ENCODE assay signal across 8 cellular contexts in genomic region chr16:79599837-79600635, GRCh38. TPM values are rescaled to one million over a fixed set of nuclear protein-coding genes. Genes with fewer than 3 reads are reported as not detected.
DNase-seq lines count a peak whose midpoint lies in the region; ATAC-seq, FAIRE-seq and TF ChIP-seq lines count a peak whose summit lies in the region.

No MANE protein-coding gene starts in this region.

- H3K27me3 Mint-ChIP-seq in activated T-helper 17 cell treated with anti-CD3 and anti-CD28 coated beads, Interleukin-2, amount 50 U/mL, for 72 hours: no peaks in the 10 kb centered on the region
- peaks cover 8 to 15% (median 10%) of the 10 kb centered on the region in 5 donors for H3K27me3 Mint-ChIP-seq in naive thymus-derived CD4-positive, alpha-beta T cell

- ATAC-seq in activated T-helper 17 cell treated with anti-CD3 and anti-CD28 coated beads, Interleukin-2, amount 50 U/mL, for 72 hours (replicated peaks): peak; percentile 23
- ATAC-seq in naive thymus-derived CD4-positive, alpha-beta T cell: peak; percentile 60

- POLR2A ChIA-PET in naive thymus-derived CD4-positive, alpha-beta T cell (lab: Charles Lee): interaction anchor here (1.2 to 1.7 kb wide), 2 partner anchors 10 to 322 kb away, joined by 4 to 5 read pairs; no protein-coding TSS in a partner anchor

- H3K4me1 Mint-ChIP-seq in activated T-helper 17 cell treated with anti-CD3 and anti-CD28 coated beads, Interleukin-2, amount 50 U/mL, for 72 hours: peaks cover 18% of the 10 kb centered on the region
- peaks cover 6 to 58% (median 47%) of the 10 kb centered on the region in 7 donors for H3K4me1 Mint-ChIP-seq in naive thymus-derived CD4-positive, alpha-beta T cell

- peaks cover 83% of the 10 kb centered on the region for H3K36me3 Mint-ChIP-seq in activated T-helper 17 cell treated with anti-CD3 and anti-CD28 coated beads, Interleukin-2, amount 50 U/mL, for 72 hours (ENCODE audit: low read depth)
- H3K36me3 Mint-ChIP-seq in naive thymus-derived CD4-positive, alpha-beta T cell: peaks cover 0 to 26% (median 0%) of the 10 kb centered on the region in 5 donors

- H3K36me3 ChIP-seq in naive thymus-derived CD4-positive, alpha-beta T cell (ENCODE audit: control insufficient read depth in 2 of 3, insufficient read depth in 3 of 3, low read length in 3 of 3): no peaks in the 10 kb centered on the region
- H3K36me3 ChIP-seq in urinary bladder (ENCODE audit: insufficient read depth): no peaks in the 10 kb centered on the region

- H3K4me3 ChIP-seq in fibroblast of mammary gland (ENCODE audit: control insufficient read depth, low read depth, low read length) (peak overlapping the region; percentile 39), urinary bladder (ENCODE audit: low read depth, low read length) (peak overlapping the region; percentile 99)
- peak overlapping the region; percentile 84 for H3K4me3 ChIP-seq in naive thymus-derived CD4-positive, alpha-beta T cell (ENCODE audit: low read length)

- no peaks in the 10 kb centered on the region for H3K27me3 ChIP-seq in naive thymus-derived CD4-positive, alpha-beta T cell (ENCODE audit: control insufficient read depth in 2 of 2, insufficient read depth in 2 of 2, low read length in 2 of 2)

- H3K27ac ChIP-seq in naive thymus-derived CD4-positive, alpha-beta T cell (ENCODE audit: low read depth, low read length): peak overlapping the region; percentile 60
- peak overlapping the region; percentile 86 for H3K27ac ChIP-seq in urinary bladder (ENCODE audit: low read depth)

- peak overlapping the region; percentile 87 for H3K4me3 Mint-ChIP-seq in activated T-helper 17 cell treated with anti-CD3 and anti-CD28 coated beads, Interleukin-2, amount 50 U/mL, for 72 hours
- peak overlapping the region; percentile 90 to 98 (median 94) for H3K4me3 Mint-ChIP-seq in naive thymus-derived CD4-positive, alpha-beta T cell

- no peaks in the 10 kb centered on the region for H3K9me3 ChIP-seq in naive thymus-derived CD4-positive, alpha-beta T cell (ENCODE audit: control insufficient read depth in 2 of 3, low read length in 3 of 3)

- peak overlapping the region; percentile 99 for H3K27ac Mint-ChIP-seq in activated T-helper 17 cell treated with anti-CD3 and anti-CD28 coated beads, Interleukin-2, amount 50 U/mL, for 72 hours
- peak overlapping the region; percentile 80 to 98 (median 84) for H3K27ac Mint-ChIP-seq in naive thymus-derived CD4-positive, alpha-beta T cell

- DNase-seq in stimulated activated CD4-positive, alpha-beta T cell treated with anti-CD3 and anti-CD28 coated beads, Interleukin-12 subunit alpha, Interleukin-12 subunit beta, amount 100 ng/mL, for 4 hours: peak; percentile 43
- DNase-seq in stimulated activated CD4-positive, alpha-beta T cell treated with anti-CD3 and anti-CD28 coated beads, Interleukin-2, amount 100 ng/mL, for 48 hours: no peak
- DNase-seq in NCI-H2171 treated with DMSO at 0.1 percent for 48 hours (lab: John Stamatoyannopoulos, UW): peak; percentile 83
- no peak for DNase-seq in fibroblast of mammary gland (ENCODE audit: low read depth)
- peak in 6 of 9 donors; percentile 1 to 69 (median 30) for DNase-seq in naive thymus-derived CD4-positive, alpha-beta T cell
- no peak for DNase-seq in D721Med (ENCODE audit: insufficient read length, low spot score)

- FAIRE-seq in D721Med (lab: Jason Lieb, UNC): no peak

- CTCF ChIA-PET in naive thymus-derived CD4-positive, alpha-beta T cell (lab: Charles Lee): interaction anchor here (0.8 to 1.0 kb wide), 2 partner anchors 8 to 918 kb away, joined by 3 read pairs; no protein-coding TSS in a partner anchor

- no peaks in the 10 kb centered on the region for H3K9me3 Mint-ChIP-seq in activated T-helper 17 cell treated with anti-CD3 and anti-CD28 coated beads, Interleukin-2, amount 50 U/mL, for 72 hours
- H3K9me3 Mint-ChIP-seq in naive thymus-derived CD4-positive, alpha-beta T cell: peaks cover 0 to 3% (median 0%) of the 10 kb centered on the region in 11 donors

- no peak for TF ChIP-seq CTCF in fibroblast of mammary gland (conservative IDR thresholded peaks at IDR 0.05; ENCODE audit: control insufficient read depth, insufficient read depth, low read depth, low read length)
- TF ChIP-seq CTCF in D721Med (IDR thresholded peaks at IDR 0.05; ENCODE audit: insufficient read depth, missing control alignments): no peak

- intact Hi-C loops in naive thymus-derived CD4-positive, alpha-beta T cell (cut with micrococcal nuclease): loop anchor here (1.0 to 10.0 kb wide), 19 partner anchors 112 to 1501 kb away; partner anchors contain the start of genes CDYL2 (in 2 of the 2), CENPN (in 2 of the 2), CMC2 (in 2 of the 2) and WWOX (in 2 of the 2)

- under 1% methylated on average over 78 of the region's 84 CpGs for WGBS in urinary bladder

- peaks cover 7 to 10% of the 10 kb centered on the region in 2 donors for H3K4me1 ChIP-seq in naive thymus-derived CD4-positive, alpha-beta T cell (ENCODE audit: control insufficient read depth in 2 of 2, insufficient read depth in 2 of 2, low read length in 2 of 2)
- H3K4me1 ChIP-seq in urinary bladder (ENCODE audit: insufficient read depth): no peaks in the 10 kb centered on the region

RNA-seq across cellular contexts. Expression of gene MAF, which starts 0.5 kb away (rescaled TPM):
- total RNA-seq in activated T-helper 17 cell treated with anti-CD3 and anti-CD28 coated beads, Interleukin-2, amount 50 U/mL, for 72 hours: 100 to 1,000 TPM; 173 to 375 TPM
- 10 to 100 TPM in 2 of 5 experiments, 1 to 10 TPM in 3; 5.4 to 54.6 (median 7.9) TPM for total RNA-seq in naive thymus-derived CD4-positive, alpha-beta T cell
- polyA plus RNA-seq in naive thymus-derived CD4-positive, alpha-beta T cell: under 1 TPM; 0.06 to 0.08 TPM
- 39.1 TPM for total RNA-seq in urinary bladder
- 27.7 TPM for polyA plus RNA-seq in urinary bladder

Comparison
In these comparisons a context has a peak if more than half of its experiments do, and no peak if none do; other contexts are left out.
1. DNase-seq: peak in stimulated activated CD4-positive, alpha-beta T cell treated with anti-CD3 and anti-CD28 coated beads, Interleukin-12 subunit alpha, Interleukin-12 subunit beta, amount 100 ng/mL, for 4 hours (single experiment), NCI-H2171 treated with DMSO at 0.1 percent for 48 hours (single experiment) and naive thymus-derived CD4-positive, alpha-beta T cell (6 of 9); none in stimulated activated CD4-positive, alpha-beta T cell treated with anti-CD3 and anti-CD28 coated beads, Interleukin-2, amount 100 ng/mL, for 48 hours (0 of 2), fibroblast of mammary gland (single experiment) and D721Med (single experiment).
2. H3K4me3 ChIP-seq: peak in every context shown above with its lines; median percentile 99 in urinary bladder; 84 in naive thymus-derived CD4-positive, alpha-beta T cell; 39 in fibroblast of mammary gland.